1 cellular context compared by ENCODE assay signal in the genomic region with DNA sequence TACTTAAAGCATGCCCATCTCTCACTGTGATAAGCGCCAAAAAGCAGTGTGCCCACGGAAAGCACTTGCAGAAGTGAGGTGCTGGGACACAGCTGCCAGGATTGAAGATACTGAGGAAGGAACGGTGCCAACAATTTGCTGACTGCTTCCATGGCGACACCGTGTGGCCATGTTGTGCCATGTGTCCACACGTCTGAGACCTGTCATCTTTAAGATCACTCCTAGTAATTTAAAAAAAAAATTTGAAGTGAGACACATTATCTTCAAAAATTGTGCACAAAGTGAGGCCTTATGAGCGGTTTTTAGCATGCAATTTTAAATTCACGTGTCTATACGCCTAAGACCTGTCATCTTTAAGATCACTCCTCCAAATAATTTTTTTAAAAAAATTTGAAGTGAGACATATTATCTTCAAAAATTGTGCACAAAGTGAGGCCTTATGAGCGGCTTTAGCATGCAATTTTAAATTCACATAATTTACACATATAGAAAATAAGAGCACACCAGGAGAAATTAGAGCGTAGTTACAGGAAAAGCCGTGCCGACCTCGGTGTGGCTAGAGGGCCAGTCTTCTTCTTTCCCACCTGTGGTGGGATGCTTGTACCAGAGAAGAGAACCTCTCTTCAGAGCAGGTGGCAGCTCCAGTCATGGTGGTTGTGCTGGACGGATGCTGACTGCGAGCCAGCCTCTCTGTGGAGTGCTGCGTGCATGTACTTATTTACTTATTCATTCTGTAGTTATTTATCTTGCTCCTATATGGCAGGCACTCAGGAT.
TF ChIP-seq lines count a peak whose summit lies in the region.

No MANE protein-coding gene starts in this region.

TF ChIP-seq in HCT116, 20 proteins besides CTCF, POLR2A, EP300 and RAD21:
- TF ChIP-seq, protein P1, sequence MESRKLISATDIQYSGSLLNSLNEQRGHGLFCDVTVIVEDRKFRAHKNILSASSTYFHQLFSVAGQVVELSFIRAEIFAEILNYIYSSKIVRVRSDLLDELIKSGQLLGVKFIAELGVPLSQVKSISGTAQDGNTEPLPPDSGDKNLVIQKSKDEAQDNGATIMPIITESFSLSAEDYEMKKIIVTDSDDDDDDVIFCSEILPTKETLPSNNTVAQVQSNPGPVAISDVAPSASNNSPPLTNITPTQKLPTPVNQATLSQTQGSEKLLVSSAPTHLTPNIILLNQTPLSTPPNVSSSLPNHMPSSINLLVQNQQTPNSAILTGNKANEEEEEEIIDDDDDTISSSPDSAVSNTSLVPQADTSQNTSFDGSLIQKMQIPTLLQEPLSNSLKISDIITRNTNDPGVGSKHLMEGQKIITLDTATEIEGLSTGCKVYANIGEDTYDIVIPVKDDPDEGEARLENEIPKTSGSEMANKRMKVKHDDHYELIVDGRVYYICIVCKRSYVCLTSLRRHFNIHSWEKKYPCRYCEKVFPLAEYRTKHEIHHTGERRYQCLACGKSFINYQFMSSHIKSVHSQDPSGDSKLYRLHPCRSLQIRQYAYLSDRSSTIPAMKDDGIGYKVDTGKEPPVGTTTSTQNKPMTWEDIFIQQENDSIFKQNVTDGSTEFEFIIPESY (IDR thresholded peaks at IDR 0.05; ENCODE audit: extremely low read depth, insufficient replicate concordance, low read length) = no peak
- 0 out of 2 replicates have a peak, but pooled peaks have one; percentile 23 for TF ChIP-seq POLR2AphosphoS5 (IDR thresholded peaks at IDR 0.05; ENCODE audit: low read depth, low read length)
